In the genomic region with DNA sequence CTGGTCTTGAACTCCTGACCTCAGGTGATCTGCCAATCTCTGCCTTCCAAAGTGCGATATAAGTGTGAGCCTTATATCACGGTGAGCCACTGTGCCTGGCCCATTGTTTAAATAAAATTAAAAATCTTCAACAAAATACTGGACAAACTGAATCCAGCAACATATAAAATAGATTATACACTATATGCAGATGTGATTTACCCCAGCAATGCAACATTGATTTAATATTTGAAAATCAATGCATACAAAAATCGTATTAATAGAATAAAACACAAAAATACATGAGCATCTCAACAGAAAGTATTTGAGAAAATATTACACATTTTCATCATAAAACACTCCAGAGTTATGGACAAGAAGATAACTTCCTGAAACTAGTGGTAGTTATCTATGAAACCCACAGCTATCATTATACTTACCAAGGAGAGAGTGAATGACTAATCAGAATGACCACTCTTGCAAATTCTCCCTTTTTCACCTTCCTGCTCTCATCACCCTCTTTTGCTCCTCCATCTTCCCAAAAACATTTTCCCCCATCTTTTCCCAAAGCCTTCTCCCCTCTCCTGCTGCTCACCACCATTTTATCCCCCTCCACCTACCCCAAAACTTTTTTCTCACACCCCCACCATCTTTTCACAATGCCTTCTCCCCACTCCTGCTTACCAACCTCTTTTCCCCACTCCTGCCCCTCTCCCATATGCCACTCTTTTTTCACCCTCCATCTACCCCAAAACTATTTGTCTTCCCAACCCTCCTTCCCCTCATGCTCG, we compare ENCODE assay signal across 26 cellular contexts.
"Had no signal": no experiment of that assay in that cellular context is flagged by ENCODE, and none has a peak within 500 bp of the region (broad histone marks: within the 10 kb centered on the region; RNA-seq: fewer than 3 reads in every experiment).

No MANE protein-coding gene starts in this region.

- ATAC-seq: left colon; left lung; lower lobe of right lung; mucosa of descending colon; naive thymus-derived CD4-positive, alpha-beta T cell; natural killer cell treated with Interleukin-12 subunit alpha and Interleukin-12 subunit beta and Interleukin-15 and Interleukin-18, amount 100 ng/mL, for 72 hours; right lobe of liver; upper lobe of right lung had no signal

- H3K36me3 ChIP-seq: left lung, lower lobe of right lung, ovary, right atrium auricular region, right lobe of liver, thyroid gland, transverse colon, upper lobe of right lung had no signal

- H3K36me3 Mint-ChIP-seq: immature natural killer cell; naive thymus-derived CD4-positive, alpha-beta T cell; natural killer cell treated with Interleukin-12 subunit alpha and Interleukin-12 subunit beta and Interleukin-15 and Interleukin-18, amount 100 ng/mL, for 72 hours had no signal

- H3K9me3 ChIP-seq: left lung, lower lobe of right lung, mucosa of descending colon, ovary, right atrium auricular region, right lobe of liver, thyroid gland, transverse colon, upper lobe of right lung had no signal

- H3K4me1 ChIP-seq: left lung, lower lobe of right lung, right atrium auricular region, right lobe of liver, thyroid gland, transverse colon, upper lobe of right lung had no signal

- H3K27ac Mint-ChIP-seq: immature natural killer cell; naive thymus-derived CD4-positive, alpha-beta T cell; natural killer cell treated with Interleukin-12 subunit alpha and Interleukin-12 subunit beta and Interleukin-15 and Interleukin-18, amount 100 ng/mL, for 72 hours; progenitor cell of endocrine pancreas; stimulated activated naive CD8-positive, alpha-beta T cell treated with anti-CD3 and anti-CD28 coated beads, Interleukin-15, Interleukin-2, amounts not matched to agents 100 ng/mL and 50 ng/mL, for 24 hours had no signal

- H3K27me3 ChIP-seq: ovary, right atrium auricular region, right lobe of liver, thyroid gland had no signal

- H3K4me3 ChIP-seq: left lung, lower lobe of right lung, mucosa of descending colon, ovary, right atrium auricular region, right lobe of liver, smooth muscle cell, thyroid gland, transverse colon, upper lobe of right lung had no signal

- DNase-seq: hypothalamus; immature natural killer cell; kidney; left colon; left lung; lower lobe of right lung; mammary epithelial cell; mesendoderm; midbrain; mucosa of descending colon; naive thymus-derived CD4-positive, alpha-beta T cell; ovary; right lobe of liver; stimulated activated CD4-positive, alpha-beta T cell treated with anti-CD3 and anti-CD28 coated beads, Interleukin-1b, Interleukin-23, amount 100 ng/mL, for 48 hours; stimulated activated CD4-positive, alpha-beta T cell treated with anti-CD3 and anti-CD28 coated beads, Interleukin-2, amount 100 ng/mL, for 48 hours; stimulated activated CD4-positive, alpha-beta T cell treated with anti-CD3 and anti-CD28 coated beads, Interleukin-4, amount 100 ng/mL, for 4 hours; stimulated activated CD8-positive, alpha-beta memory T cell treated with anti-CD3 and anti-CD28 coated beads, Interleukin-4, amount 100 ng/mL, for 48 hours; stimulated activated naive CD4-positive, alpha-beta T cell; thyroid gland; transverse colon; upper lobe of right lung had no signal

- H3K9me3 Mint-ChIP-seq: immature natural killer cell; naive thymus-derived CD4-positive, alpha-beta T cell; natural killer cell treated with Interleukin-12 subunit alpha and Interleukin-12 subunit beta and Interleukin-15 and Interleukin-18, amount 100 ng/mL, for 72 hours; stimulated activated naive CD8-positive, alpha-beta T cell treated with anti-CD3 and anti-CD28 coated beads, Interleukin-15, Interleukin-2, amounts not matched to agents 100 ng/mL and 50 ng/mL, for 24 hours had no signal

- H3K27ac ChIP-seq: left lung, lower lobe of right lung, ovary, right atrium auricular region, right lobe of liver, thyroid gland, transverse colon, upper lobe of right lung had no signal

- H3K4me2 ChIP-seq: smooth muscle cell had no signal

- H3K4me3 Mint-ChIP-seq: immature natural killer cell; naive thymus-derived CD4-positive, alpha-beta T cell; natural killer cell treated with Interleukin-12 subunit alpha and Interleukin-12 subunit beta and Interleukin-15 and Interleukin-18, amount 100 ng/mL, for 72 hours; stimulated activated naive CD8-positive, alpha-beta T cell treated with anti-CD3 and anti-CD28 coated beads, Interleukin-15, Interleukin-2, amounts not matched to agents 100 ng/mL and 50 ng/mL, for 24 hours had no signal
